Comparison of ENCODE assay signal across 1 cellular context in genomic region chr14:102554835-102555819, GRCh38.
TF ChIP-seq lines count a peak whose summit lies in the region.

No MANE protein-coding gene starts in this region.

TF ChIP-seq in SK-N-SH treated with all-trans-retinoic acid at 6 μM for 48 hours, 23 proteins besides CTCF, POLR2A, EP300 and RAD21 (continued from another document):
- TF ChIP-seq, protein P1, sequence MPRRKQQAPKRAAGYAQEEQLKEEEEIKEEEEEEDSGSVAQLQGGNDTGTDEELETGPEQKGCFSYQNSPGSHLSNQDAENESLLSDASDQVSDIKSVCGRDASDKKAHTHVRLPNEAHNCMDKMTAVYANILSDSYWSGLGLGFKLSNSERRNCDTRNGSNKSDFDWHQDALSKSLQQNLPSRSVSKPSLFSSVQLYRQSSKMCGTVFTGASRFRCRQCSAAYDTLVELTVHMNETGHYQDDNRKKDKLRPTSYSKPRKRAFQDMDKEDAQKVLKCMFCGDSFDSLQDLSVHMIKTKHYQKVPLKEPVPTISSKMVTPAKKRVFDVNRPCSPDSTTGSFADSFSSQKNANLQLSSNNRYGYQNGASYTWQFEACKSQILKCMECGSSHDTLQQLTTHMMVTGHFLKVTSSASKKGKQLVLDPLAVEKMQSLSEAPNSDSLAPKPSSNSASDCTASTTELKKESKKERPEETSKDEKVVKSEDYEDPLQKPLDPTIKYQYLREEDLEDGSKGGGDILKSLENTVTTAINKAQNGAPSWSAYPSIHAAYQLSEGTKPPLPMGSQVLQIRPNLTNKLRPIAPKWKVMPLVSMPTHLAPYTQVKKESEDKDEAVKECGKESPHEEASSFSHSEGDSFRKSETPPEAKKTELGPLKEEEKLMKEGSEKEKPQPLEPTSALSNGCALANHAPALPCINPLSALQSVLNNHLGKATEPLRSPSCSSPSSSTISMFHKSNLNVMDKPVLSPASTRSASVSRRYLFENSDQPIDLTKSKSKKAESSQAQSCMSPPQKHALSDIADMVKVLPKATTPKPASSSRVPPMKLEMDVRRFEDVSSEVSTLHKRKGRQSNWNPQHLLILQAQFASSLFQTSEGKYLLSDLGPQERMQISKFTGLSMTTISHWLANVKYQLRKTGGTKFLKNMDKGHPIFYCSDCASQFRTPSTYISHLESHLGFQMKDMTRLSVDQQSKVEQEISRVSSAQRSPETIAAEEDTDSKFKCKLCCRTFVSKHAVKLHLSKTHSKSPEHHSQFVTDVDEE (CRISPR knock-in tag; IDR thresholded peaks at IDR 0.05) = no peak
- no peak for TF ChIP-seq ISL1 (CRISPR knock-in tag; IDR thresholded peaks at IDR 0.05)
